ENCODE assay signal across 1 cellular context in genomic region chr22:17637490-17638181, GRCh38.
TF ChIP-seq lines count a peak whose summit lies in the region.

No MANE protein-coding gene starts in this region.

TF ChIP-seq in K562, 482 proteins besides CTCF, POLR2A, EP300 and RAD21 (continued from another document and continues in another):
- TF ChIP-seq NONO (IDR thresholded peaks at IDR 0.05; ENCODE audit: low read depth in 2 of 2, low read length in 1 of 2), result peak in 1 of 2 experiments; percentile 14; a peak in 1 of 4 replicates
- TF ChIP-seq ZBTB26 (CRISPR knock-in tag; IDR thresholded peaks at IDR 0.05), result peak; percentile 18; the same call in 1 of the 2 replicates
- TF ChIP-seq ILF3 (IDR thresholded peaks at IDR 0.05; ENCODE audit: borderline replicate concordance), result peak; percentile 80; the same call in 1 of the 2 replicates
- 0 out of 2 replicates have a peak, but pooled peaks have one; percentile 69 for TF ChIP-seq ERF (CRISPR knock-in tag; IDR thresholded peaks at IDR 0.05)
- peak; percentile 2; the same call in 1 of the 2 replicates for TF ChIP-seq SNIP1 (IDR thresholded peaks at IDR 0.05; ENCODE audit: low read depth)
- TF ChIP-seq MITF (IDR thresholded peaks at IDR 0.05), result no peak
- peak; percentile 60 for TF ChIP-seq ZNF592 (IDR thresholded peaks at IDR 0.05)
- TF ChIP-seq ATF4 (CRISPR knock-in tag; IDR thresholded peaks at IDR 0.05), result peak; percentile 47; the same call in 1 of the 2 replicates
- TF ChIP-seq THRB (CRISPR knock-in tag; conservative IDR thresholded peaks at IDR 0.05), result peak; percentile 29; the same call in 1 of the 2 replicates
- TF ChIP-seq ZNF551 (CRISPR knock-in tag; IDR thresholded peaks at IDR 0.05), result no peak
- no peak for TF ChIP-seq CHD7 (IDR thresholded peaks at IDR 0.05; ENCODE audit: low read depth, low read length)
- TF ChIP-seq PRDM10 (IDR thresholded peaks at IDR 0.05; ENCODE audit: partially characterized antibody), result peak; percentile 17
- 0 out of 4 replicates have a peak, but pooled peaks of 1 of the 2 experiments have one; percentile 8 for TF ChIP-seq MNT (conservative IDR thresholded peaks at IDR 0.05)
- peak; percentile 23; the same call in 1 of the 2 replicates for TF ChIP-seq ZNF197 (CRISPR knock-in tag; IDR thresholded peaks at IDR 0.05; ENCODE audit: low read depth)
